Comparison of ENCODE assay signal across 2 cellular contexts in the genomic region with DNA sequence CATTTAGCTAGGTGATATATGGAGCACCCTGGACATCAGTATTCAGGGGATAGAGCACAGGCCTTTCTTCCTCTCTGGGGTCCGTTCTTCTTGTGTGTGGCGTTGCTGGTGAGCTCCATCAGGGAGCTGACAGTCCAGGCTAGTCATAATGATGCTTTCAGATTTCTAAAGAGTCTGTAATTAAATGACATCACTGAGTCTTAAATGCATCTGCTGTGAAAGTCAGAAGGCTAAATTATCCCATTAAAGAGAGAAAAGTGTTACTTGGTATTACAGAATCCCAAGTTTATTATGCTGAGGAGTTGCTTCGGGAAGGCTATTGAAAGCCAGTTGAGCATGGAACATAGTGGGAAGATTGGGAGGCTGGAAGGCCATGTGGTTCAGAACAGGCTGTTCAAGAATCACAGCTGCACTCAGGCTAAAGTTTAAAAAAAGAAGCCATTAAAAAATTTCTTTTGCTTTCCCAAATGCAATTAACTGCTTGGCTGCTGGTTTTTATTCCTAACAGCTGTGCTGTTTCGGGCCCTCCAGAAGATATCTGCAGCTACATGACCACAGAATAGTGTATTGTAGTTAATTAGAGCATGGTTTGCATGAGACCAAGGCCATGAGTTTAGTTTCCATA.
TF ChIP-seq lines count a peak whose summit lies in the region.

No MANE protein-coding gene starts in this region.

TF ChIP-seq in SK-N-SH treated with all-trans-retinoic acid at 6 μM for 48 hours, 23 proteins besides CTCF, POLR2A, EP300 and RAD21 (continued from another document and continues in another):
- TF ChIP-seq, protein P1, sequence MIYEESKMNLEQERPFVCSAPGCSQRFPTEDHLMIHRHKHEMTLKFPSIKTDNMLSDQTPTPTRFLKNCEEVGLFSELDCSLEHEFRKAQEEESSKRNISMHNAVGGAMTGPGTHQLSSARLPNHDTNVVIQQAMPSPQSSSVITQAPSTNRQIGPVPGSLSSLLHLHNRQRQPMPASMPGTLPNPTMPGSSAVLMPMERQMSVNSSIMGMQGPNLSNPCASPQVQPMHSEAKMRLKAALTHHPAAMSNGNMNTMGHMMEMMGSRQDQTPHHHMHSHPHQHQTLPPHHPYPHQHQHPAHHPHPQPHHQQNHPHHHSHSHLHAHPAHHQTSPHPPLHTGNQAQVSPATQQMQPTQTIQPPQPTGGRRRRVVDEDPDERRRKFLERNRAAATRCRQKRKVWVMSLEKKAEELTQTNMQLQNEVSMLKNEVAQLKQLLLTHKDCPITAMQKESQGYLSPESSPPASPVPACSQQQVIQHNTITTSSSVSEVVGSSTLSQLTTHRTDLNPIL (CRISPR knock-in tag; IDR thresholded peaks at IDR 0.05; ENCODE audit: low read depth): no peak
- TF ChIP-seq PPARA (CRISPR knock-in tag; IDR thresholded peaks at IDR 0.05; ENCODE audit: borderline replicate concordance) (peak; percentile 92), ESRRG (CRISPR knock-in tag; IDR thresholded peaks at IDR 0.05) (no peak), GLIS3 (CRISPR knock-in tag; IDR thresholded peaks at IDR 0.05) (no peak), TOX (CRISPR knock-in tag; IDR thresholded peaks at IDR 0.05; ENCODE audit: borderline replicate concordance) (no peak), ZFP30 (CRISPR knock-in tag; IDR thresholded peaks at IDR 0.05) (no peak), ARNTL (CRISPR knock-in tag; IDR thresholded peaks at IDR 0.05; ENCODE audit: borderline replicate concordance, low read depth) (peak; percentile 80; the same call in 1 of the 2 replicates), ZFP3 (CRISPR knock-in tag; IDR thresholded peaks at IDR 0.05) (no peak; the same call in 1 of the 2 replicates), RARB (CRISPR knock-in tag; IDR thresholded peaks at IDR 0.05) (no peak), ZNF8 (CRISPR knock-in tag; IDR thresholded peaks at IDR 0.05) (peak; percentile 70), ISL1 (CRISPR knock-in tag; IDR thresholded peaks at IDR 0.05) (no peak), CSDC2 (CRISPR knock-in tag; IDR thresholded peaks at IDR 0.05) (no peak), ZC3H10 (CRISPR knock-in tag; IDR thresholded peaks at IDR 0.05) (no peak)
- TF ChIP-seq, protein P2, sequence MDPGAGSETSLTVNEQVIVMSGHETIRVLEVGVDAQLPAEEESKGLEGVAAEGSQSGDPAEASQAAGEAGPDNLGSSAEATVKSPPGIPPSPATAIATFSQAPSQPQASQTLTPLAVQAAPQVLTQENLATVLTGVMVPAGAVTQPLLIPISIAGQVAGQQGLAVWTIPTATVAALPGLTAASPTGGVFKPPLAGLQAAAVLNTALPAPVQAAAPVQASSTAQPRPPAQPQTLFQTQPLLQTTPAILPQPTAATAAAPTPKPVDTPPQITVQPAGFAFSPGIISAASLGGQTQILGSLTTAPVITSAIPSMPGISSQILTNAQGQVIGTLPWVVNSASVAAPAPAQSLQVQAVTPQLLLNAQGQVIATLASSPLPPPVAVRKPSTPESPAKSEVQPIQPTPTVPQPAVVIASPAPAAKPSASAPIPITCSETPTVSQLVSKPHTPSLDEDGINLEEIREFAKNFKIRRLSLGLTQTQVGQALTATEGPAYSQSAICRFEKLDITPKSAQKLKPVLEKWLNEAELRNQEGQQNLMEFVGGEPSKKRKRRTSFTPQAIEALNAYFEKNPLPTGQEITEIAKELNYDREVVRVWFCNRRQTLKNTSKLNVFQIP (CRISPR knock-in tag; IDR thresholded peaks at IDR 0.05; ENCODE audit: borderline replicate concordance, low read depth): no peak
- TF ChIP-seq, protein P3, sequence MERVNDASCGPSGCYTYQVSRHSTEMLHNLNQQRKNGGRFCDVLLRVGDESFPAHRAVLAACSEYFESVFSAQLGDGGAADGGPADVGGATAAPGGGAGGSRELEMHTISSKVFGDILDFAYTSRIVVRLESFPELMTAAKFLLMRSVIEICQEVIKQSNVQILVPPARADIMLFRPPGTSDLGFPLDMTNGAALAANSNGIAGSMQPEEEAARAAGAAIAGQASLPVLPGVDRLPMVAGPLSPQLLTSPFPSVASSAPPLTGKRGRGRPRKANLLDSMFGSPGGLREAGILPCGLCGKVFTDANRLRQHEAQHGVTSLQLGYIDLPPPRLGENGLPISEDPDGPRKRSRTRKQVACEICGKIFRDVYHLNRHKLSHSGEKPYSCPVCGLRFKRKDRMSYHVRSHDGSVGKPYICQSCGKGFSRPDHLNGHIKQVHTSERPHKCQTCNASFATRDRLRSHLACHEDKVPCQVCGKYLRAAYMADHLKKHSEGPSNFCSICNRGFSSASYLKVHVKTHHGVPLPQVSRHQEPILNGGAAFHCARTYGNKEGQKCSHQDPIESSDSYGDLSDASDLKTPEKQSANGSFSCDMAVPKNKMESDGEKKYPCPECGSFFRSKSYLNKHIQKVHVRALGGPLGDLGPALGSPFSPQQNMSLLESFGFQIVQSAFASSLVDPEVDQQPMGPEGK (CRISPR knock-in tag; IDR thresholded peaks at IDR 0.05; ENCODE audit: borderline replicate concordance): no peak
- TF ChIP-seq, protein P4, sequence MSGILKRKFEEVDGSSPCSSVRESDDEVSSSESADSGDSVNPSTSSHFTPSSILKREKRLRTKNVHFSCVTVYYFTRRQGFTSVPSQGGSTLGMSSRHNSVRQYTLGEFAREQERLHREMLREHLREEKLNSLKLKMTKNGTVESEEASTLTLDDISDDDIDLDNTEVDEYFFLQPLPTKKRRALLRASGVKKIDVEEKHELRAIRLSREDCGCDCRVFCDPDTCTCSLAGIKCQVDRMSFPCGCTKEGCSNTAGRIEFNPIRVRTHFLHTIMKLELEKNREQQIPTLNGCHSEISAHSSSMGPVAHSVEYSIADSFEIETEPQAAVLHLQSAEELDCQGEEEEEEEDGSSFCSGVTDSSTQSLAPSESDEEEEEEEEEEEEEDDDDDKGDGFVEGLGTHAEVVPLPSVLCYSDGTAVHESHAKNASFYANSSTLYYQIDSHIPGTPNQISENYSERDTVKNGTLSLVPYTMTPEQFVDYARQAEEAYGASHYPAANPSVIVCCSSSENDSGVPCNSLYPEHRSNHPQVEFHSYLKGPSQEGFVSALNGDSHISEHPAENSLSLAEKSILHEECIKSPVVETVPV (CRISPR knock-in tag; IDR thresholded peaks at IDR 0.05): no peak
- TF ChIP-seq, protein P5, sequence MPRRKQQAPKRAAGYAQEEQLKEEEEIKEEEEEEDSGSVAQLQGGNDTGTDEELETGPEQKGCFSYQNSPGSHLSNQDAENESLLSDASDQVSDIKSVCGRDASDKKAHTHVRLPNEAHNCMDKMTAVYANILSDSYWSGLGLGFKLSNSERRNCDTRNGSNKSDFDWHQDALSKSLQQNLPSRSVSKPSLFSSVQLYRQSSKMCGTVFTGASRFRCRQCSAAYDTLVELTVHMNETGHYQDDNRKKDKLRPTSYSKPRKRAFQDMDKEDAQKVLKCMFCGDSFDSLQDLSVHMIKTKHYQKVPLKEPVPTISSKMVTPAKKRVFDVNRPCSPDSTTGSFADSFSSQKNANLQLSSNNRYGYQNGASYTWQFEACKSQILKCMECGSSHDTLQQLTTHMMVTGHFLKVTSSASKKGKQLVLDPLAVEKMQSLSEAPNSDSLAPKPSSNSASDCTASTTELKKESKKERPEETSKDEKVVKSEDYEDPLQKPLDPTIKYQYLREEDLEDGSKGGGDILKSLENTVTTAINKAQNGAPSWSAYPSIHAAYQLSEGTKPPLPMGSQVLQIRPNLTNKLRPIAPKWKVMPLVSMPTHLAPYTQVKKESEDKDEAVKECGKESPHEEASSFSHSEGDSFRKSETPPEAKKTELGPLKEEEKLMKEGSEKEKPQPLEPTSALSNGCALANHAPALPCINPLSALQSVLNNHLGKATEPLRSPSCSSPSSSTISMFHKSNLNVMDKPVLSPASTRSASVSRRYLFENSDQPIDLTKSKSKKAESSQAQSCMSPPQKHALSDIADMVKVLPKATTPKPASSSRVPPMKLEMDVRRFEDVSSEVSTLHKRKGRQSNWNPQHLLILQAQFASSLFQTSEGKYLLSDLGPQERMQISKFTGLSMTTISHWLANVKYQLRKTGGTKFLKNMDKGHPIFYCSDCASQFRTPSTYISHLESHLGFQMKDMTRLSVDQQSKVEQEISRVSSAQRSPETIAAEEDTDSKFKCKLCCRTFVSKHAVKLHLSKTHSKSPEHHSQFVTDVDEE (CRISPR knock-in tag; IDR thresholded peaks at IDR 0.05): peak; percentile 98

TF ChIP-seq in neural cell, 6 proteins besides CTCF, POLR2A, EP300 and RAD21 (continued from another document):
- TF ChIP-seq, protein P6, sequence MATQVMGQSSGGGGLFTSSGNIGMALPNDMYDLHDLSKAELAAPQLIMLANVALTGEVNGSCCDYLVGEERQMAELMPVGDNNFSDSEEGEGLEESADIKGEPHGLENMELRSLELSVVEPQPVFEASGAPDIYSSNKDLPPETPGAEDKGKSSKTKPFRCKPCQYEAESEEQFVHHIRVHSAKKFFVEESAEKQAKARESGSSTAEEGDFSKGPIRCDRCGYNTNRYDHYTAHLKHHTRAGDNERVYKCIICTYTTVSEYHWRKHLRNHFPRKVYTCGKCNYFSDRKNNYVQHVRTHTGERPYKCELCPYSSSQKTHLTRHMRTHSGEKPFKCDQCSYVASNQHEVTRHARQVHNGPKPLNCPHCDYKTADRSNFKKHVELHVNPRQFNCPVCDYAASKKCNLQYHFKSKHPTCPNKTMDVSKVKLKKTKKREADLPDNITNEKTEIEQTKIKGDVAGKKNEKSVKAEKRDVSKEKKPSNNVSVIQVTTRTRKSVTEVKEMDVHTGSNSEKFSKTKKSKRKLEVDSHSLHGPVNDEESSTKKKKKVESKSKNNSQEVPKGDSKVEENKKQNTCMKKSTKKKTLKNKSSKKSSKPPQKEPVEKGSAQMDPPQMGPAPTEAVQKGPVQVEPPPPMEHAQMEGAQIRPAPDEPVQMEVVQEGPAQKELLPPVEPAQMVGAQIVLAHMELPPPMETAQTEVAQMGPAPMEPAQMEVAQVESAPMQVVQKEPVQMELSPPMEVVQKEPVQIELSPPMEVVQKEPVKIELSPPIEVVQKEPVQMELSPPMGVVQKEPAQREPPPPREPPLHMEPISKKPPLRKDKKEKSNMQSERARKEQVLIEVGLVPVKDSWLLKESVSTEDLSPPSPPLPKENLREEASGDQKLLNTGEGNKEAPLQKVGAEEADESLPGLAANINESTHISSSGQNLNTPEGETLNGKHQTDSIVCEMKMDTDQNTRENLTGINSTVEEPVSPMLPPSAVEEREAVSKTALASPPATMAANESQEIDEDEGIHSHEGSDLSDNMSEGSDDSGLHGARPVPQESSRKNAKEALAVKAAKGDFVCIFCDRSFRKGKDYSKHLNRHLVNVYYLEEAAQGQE (IDR thresholded peaks at IDR 0.05; ENCODE audit: borderline replicate concordance): no peak
- TF ChIP-seq EZH2 (IDR thresholded peaks at IDR 0.05; ENCODE audit: borderline replicate concordance, insufficient read depth, low read length, poor library complexity, severe bottlenecking): no peak
- no peak for TF ChIP-seq SMC3 (conservative IDR thresholded peaks at IDR 0.05; ENCODE audit: poor library complexity)
- TF ChIP-seq TAF1 (IDR thresholded peaks at IDR 0.05; ENCODE audit: low read depth): no peak
